28 cellular contexts compared by ENCODE assay signal in the genomic region with DNA sequence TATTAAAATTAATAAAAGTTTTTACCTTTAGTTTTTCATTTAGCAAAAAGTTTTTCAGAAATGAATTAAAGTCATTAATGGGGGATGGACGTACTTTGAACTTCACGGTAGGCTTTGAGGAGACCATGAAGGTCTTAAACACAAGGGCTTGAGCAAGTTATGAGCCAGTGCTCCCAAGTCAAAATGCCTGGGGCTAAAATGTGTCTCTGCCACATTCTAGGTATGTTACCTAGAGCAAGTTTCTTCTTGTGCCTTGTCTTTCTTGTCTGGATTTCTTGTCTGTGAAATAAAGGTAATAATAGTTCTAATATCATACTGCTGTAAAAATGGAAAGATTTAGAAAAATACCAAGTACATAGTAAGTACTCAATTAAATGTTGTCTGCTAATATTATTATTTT.
DNase-seq lines count a peak whose midpoint lies in the region; ATAC-seq, FAIRE-seq and TF ChIP-seq lines count a peak whose summit lies in the region.
"Had no signal": no experiment of that assay in that cellular context is flagged by ENCODE, and none has a peak within 500 bp of the region (broad histone marks: within the 10 kb centered on the region; RNA-seq: fewer than 3 reads in every experiment).

No MANE protein-coding gene starts in this region.

- H3K27me3 Mint-ChIP-seq in MCF 10A (ENCODE audit: insufficient read depth, unreplicated experiment), result no peaks in the 10 kb centered on the region

- no peak overlapping the region for H3K4me3 Mint-ChIP-seq in MCF 10A (ENCODE audit: unreplicated experiment)
- H3K4me3 Mint-ChIP-seq: B cell; CD4-positive, alpha-beta T cell; CD8-positive, alpha-beta T cell had no signal

- H2AK5ac ChIP-seq in trophoblast cell (ENCODE audit: low read length), result no peak overlapping the region

- in situ Hi-C loops in mammary epithelial cell (cut with MboI; ENCODE audit: low sequenced_read_pairs in 2 of 2), result no loop called here

- dilution Hi-C loops in mammary epithelial cell (cut with HindIII; ENCODE audit: low sequenced_read_pairs) (no loop called here), keratinocyte (cut with MboI; ENCODE audit: extremely low pct_ligation_motif_present, low sequenced_read_pairs) (no loop called here)

- no peak overlapping the region for H3K23ac ChIP-seq in trophoblast cell (ENCODE audit: low read length)

- no peaks in the 10 kb centered on the region for H3K9me3 ChIP-seq in mammary epithelial cell (replicated peaks; ENCODE audit: insufficient read depth, low read length)
- H3K9me3 ChIP-seq in keratinocyte (ENCODE audit: control insufficient read depth, low read depth, low read length), result no peaks in the 10 kb centered on the region
- no peaks in the 10 kb centered on the region for H3K9me3 ChIP-seq in trophoblast cell (ENCODE audit: insufficient read depth, low read depth, low read length)
- H3K9me3 ChIP-seq: A549; BLaER1 treated with 17β-estradiol and CSF1 and Interleukin-3, amounts not matched to agents 10 nM and 100 nM; Caco-2 had no signal

- intact Hi-C loops in mammary epithelial cell (cut with micrococcal nuclease), result no loop called here
- intact Hi-C loops in MCF 10A (cut with micrococcal nuclease), result no loop called here

- FAIRE-seq in keratinocyte (lab: Jason Lieb, UNC), result no peak
- FAIRE-seq: A549, GM12878, GM12892, GM18507 had no signal

- DNase-seq in mammary epithelial cell, result peak; percentile 21
- no peak for DNase-seq in MCF 10A (ENCODE audit: unreplicated experiment)
- DNase-seq in epithelial cell of prostate (ENCODE audit: low read depth, low spot score), result peak; percentile 16
- peak; percentile 9 for DNase-seq in keratinocyte (ENCODE audit: low read depth, low spot score)
- peak; percentile 35 to 86 for DNase-seq in trophoblast cell
- no peak for DNase-seq in NCI-H524 (lab: John Stamatoyannopoulos, UW)
- DNase-seq in NCI-H128 (lab: John Stamatoyannopoulos, UW; ENCODE audit: unreplicated experiment), result no peak
- DNase-seq: AML-193; Caco-2; Calu3; CD4-positive, alpha-beta T cell; CD8-positive, alpha-beta T cell; DMS 273 treated with DMSO at 0.1 percent for 48 hours; DMS153; DMS53; DMS79; DND-41; EL; GDM1 had no signal

- no peak overlapping the region for H2AFZ ChIP-seq in mammary epithelial cell (ENCODE audit: low read depth, low read length)
- no peak overlapping the region for H2AFZ ChIP-seq in keratinocyte (ENCODE audit: control insufficient read depth, low read length)
- H2AFZ ChIP-seq in trophoblast cell (ENCODE audit: insufficient read depth, low read length, poor library complexity), result no peak overlapping the region

- no peaks in the 10 kb centered on the region for H3K79me1 ChIP-seq in trophoblast cell (ENCODE audit: low read length)

- BruUV-seq in mammary epithelial cell (replicated peaks; lab: Mats Ljungman, UMichigan), result no TSS peak
- no TSS peak for BruUV-seq in MCF 10A (replicated peaks; lab: Mats Ljungman, UMichigan)

- POLR2A ChIA-PET in MCF 10A (lab: Yijun Ruan, JAX), result no interaction called here

- H2BK120ac ChIP-seq in trophoblast cell (ENCODE audit: insufficient read depth, low read length, poor library complexity), result no peak overlapping the region

- H3K14ac ChIP-seq in trophoblast cell (ENCODE audit: low read length), result no peak overlapping the region

- no peak overlapping the region for H4K91ac ChIP-seq in trophoblast cell (ENCODE audit: low read depth, low read length)

- CTCF ChIA-PET in mammary epithelial cell (lab: Charles Lee; ENCODE audit: low non-redundant PET), result no interaction called here
- CTCF ChIA-PET in MCF 10A (lab: Yijun Ruan, JAX), result no interaction called here

- no peak overlapping the region for H3K27ac ChIP-seq in mammary epithelial cell (ENCODE audit: insufficient read depth, low read depth, low read length)
- H3K27ac ChIP-seq in epithelial cell of prostate, result peak overlapping the region; percentile 33
- no peak overlapping the region for H3K27ac ChIP-seq in keratinocyte (ENCODE audit: control insufficient read depth, insufficient read depth, low read length)
- H3K27ac ChIP-seq in trophoblast cell (ENCODE audit: low read depth, low read length), result no peak overlapping the region
- H3K27ac ChIP-seq: 22Rv1; A549; BLaER1 treated with 17β-estradiol and CSF1 and Interleukin-3, amounts not matched to agents 10 nM and 100 nM; C4-2B had no signal

- H3K79me2 ChIP-seq in mammary epithelial cell (ENCODE audit: insufficient read depth, low read length), result no peaks in the 10 kb centered on the region
- H3K79me2 ChIP-seq in keratinocyte (ENCODE audit: control insufficient read depth, insufficient read depth, low read length), result no peaks in the 10 kb centered on the region
- H3K79me2 ChIP-seq in trophoblast cell (ENCODE audit: control insufficient read depth, insufficient read depth, low read length, poor library complexity), result no peaks in the 10 kb centered on the region

- H3K4me2 ChIP-seq in mammary epithelial cell (ENCODE audit: insufficient read depth, low read depth, low read length) (peak overlapping the region; percentile 3), keratinocyte (ENCODE audit: control insufficient read depth, extremely low read depth, insufficient read depth, low read depth, low read length) (peak overlapping the region; percentile 14), trophoblast cell (ENCODE audit: low read length) (no peak overlapping the region)
- H3K4me2 ChIP-seq: A549 had no signal

- no peak overlapping the region for H3K4ac ChIP-seq in trophoblast cell (ENCODE audit: low read depth, low read length)

- H2BK12ac ChIP-seq in trophoblast cell (ENCODE audit: low read length), result no peak overlapping the region

- H3K36me3 ChIP-seq in mammary epithelial cell (ENCODE audit: insufficient read depth, low read length) (no peaks in the 10 kb centered on the region), keratinocyte (ENCODE audit: control insufficient read depth in 2 of 2, extremely low read depth in 1 of 2, insufficient read depth in 2 of 2, low read length in 2 of 2) (no peaks in the 10 kb centered on the region), trophoblast cell (ENCODE audit: control insufficient read depth in 1 of 2, insufficient read depth in 2 of 2, low read length in 2 of 2) (no peaks in the 10 kb centered on the region)
- H3K36me3 ChIP-seq: BLaER1 treated with 17β-estradiol and CSF1 and Interleukin-3, amounts not matched to agents 10 nM and 100 nM had no signal

- H4K20me1 ChIP-seq in mammary epithelial cell (ENCODE audit: insufficient read depth, low read length) (no peaks in the 10 kb centered on the region), keratinocyte (ENCODE audit: control insufficient read depth, extremely low read depth, insufficient read depth, low read length) (no peaks in the 10 kb centered on the region)
- H4K20me1 ChIP-seq: BLaER1 treated with 17β-estradiol and CSF1 and Interleukin-3, amounts not matched to agents 10 nM and 100 nM had no signal

- H2BK5ac ChIP-seq in trophoblast cell (ENCODE audit: low read depth, low read length, poor library complexity), result no peak overlapping the region

- H3K27me3 ChIP-seq in mammary epithelial cell (ENCODE audit: insufficient read depth, low read length) (no peaks in the 10 kb centered on the region), keratinocyte (ENCODE audit: control insufficient read depth, extremely low read depth, insufficient read depth, low read length) (no peaks in the 10 kb centered on the region), trophoblast cell (ENCODE audit: insufficient read depth, low read length) (no peaks in the 10 kb centered on the region)
- H3K27me3 ChIP-seq: BLaER1 treated with 17β-estradiol and CSF1 and Interleukin-3, amounts not matched to agents 10 nM and 100 nM had no signal

- no peak overlapping the region for H3K27ac Mint-ChIP-seq in MCF 10A (ENCODE audit: low read depth, unreplicated experiment)
- H3K27ac Mint-ChIP-seq: B cell; CD4-positive, alpha-beta T cell; CD8-positive, alpha-beta T cell had no signal

- no peaks in the 10 kb centered on the region for H3K9me3 Mint-ChIP-seq in MCF 10A (ENCODE audit: unreplicated experiment)
- H3K9me3 Mint-ChIP-seq: CD4-positive, alpha-beta T cell; CD8-positive, alpha-beta T cell had no signal

- no peaks in the 10 kb centered on the region for H3K4me1 Mint-ChIP-seq in MCF 10A (ENCODE audit: insufficient read depth, unreplicated experiment)
- H3K4me1 Mint-ChIP-seq: B cell had no signal

- H3K36me3 Mint-ChIP-seq in MCF 10A (ENCODE audit: insufficient read depth, unreplicated experiment), result no peaks in the 10 kb centered on the region
- H3K36me3 Mint-ChIP-seq: CD8-positive, alpha-beta T cell had no signal

- H3K4me1 ChIP-seq in mammary epithelial cell (ENCODE audit: insufficient read depth, low read length), result peaks cover 13% of the 10 kb centered on the region
- H3K4me1 ChIP-seq in keratinocyte (ENCODE audit: control insufficient read depth, extremely low read depth, insufficient read depth, low read length), result peaks cover 4% of the 10 kb centered on the region
- H3K4me1 ChIP-seq in trophoblast cell (ENCODE audit: control insufficient read depth in 1 of 2, insufficient read depth in 2 of 2, low read length in 2 of 2), result no peaks in the 10 kb centered on the region
- H3K4me1 ChIP-seq: A549, Caco-2 had no signal

- no peak for ATAC-seq in HG03108 (IDR thresholded peaks at IDR 0.05; ENCODE audit: unreplicated experiment)
- ATAC-seq: A549; CD8-positive, alpha-beta T cell; GM12878 had no signal

- H4K8ac ChIP-seq in trophoblast cell (ENCODE audit: low read depth, low read length), result no peak overlapping the region

- H3K9me1 ChIP-seq in keratinocyte (ENCODE audit: control insufficient read depth, extremely low read depth, insufficient read depth, low read length), result no peaks in the 10 kb centered on the region

- 84% methylated on average over 2 of the region's 2 CpGs for WGBS in mammary epithelial cell (ENCODE audit: low coverage, missing lambda C conversion rate)
- WGBS in trophoblast cell (ENCODE audit: extremely low coverage, insufficient coverage, insufficient read length), result no CpG with 5 or more reads among the region's 2 CpGs

- H3K9ac ChIP-seq in mammary epithelial cell (ENCODE audit: insufficient read depth, low read length) (no peak overlapping the region), keratinocyte (ENCODE audit: control insufficient read depth, extremely low read depth, insufficient read depth, low read length) (no peak overlapping the region), trophoblast cell (ENCODE audit: low read length) (no peak overlapping the region)
- H3K9ac ChIP-seq: BLaER1 treated with 17β-estradiol and CSF1 and Interleukin-3, amounts not matched to agents 10 nM and 100 nM had no signal

- H4K12ac ChIP-seq in trophoblast cell (ENCODE audit: low read depth, low read length), result no peak overlapping the region

- TF ChIP-seq CTCF in mammary epithelial cell (conservative IDR thresholded peaks at IDR 0.05 in 1 of 2, IDR thresholded peaks at IDR 0.05 in 1 of 2; ENCODE audit: extremely low read depth in 1 of 2, insufficient read depth in 1 of 2, low read depth in 1 of 2, low read length in 2 of 2) (no peak), MCF 10A (IDR thresholded peaks at IDR 0.05; ENCODE audit: unreplicated experiment) (no peak), keratinocyte (optimal IDR thresholded peaks at IDR 0.05 in 1 of 3, IDR thresholded peaks at IDR 0.05 in 1 of 3, conservative IDR thresholded peaks at IDR 0.05 in 1 of 3; ENCODE audit: extremely low read depth in 1 of 3, insufficient read depth in 2 of 3, low read length in 3 of 3) (no peak)

- H3K4me3 ChIP-seq in mammary epithelial cell (replicated peaks in 1 of 3; ENCODE audit: insufficient read depth in 1 of 3, low read depth in 2 of 3, low read length in 3 of 3) (no peak overlapping the region), keratinocyte (ENCODE audit: control insufficient read depth in 2 of 3, extremely low read depth in 1 of 3, insufficient read depth in 2 of 3, low read depth in 1 of 3, low read length in 3 of 3) (no peak overlapping the region), trophoblast cell (ENCODE audit: low read depth, low read length) (no peak overlapping the region)
- H3K4me3 ChIP-seq: A549; BLaER1 treated with 17β-estradiol and CSF1 and Interleukin-3, amounts not matched to agents 10 nM and 100 nM; GM12878 had no signal

- H3K18ac ChIP-seq in trophoblast cell (ENCODE audit: low read length), result no peak overlapping the region

Comparison
In these comparisons a context has a peak if more than half of its experiments do, and no peak if none do; other contexts are left out.
1. DNase-seq: peak in mammary epithelial cell (single experiment), epithelial cell of prostate (single experiment), keratinocyte (single experiment) and trophoblast cell (2 of 2); none in MCF 10A (single experiment), NCI-H524 (0 of 2) and NCI-H128 (single experiment).